8 cellular contexts compared by ENCODE assay signal in genomic region chr17:29042679-29043538, GRCh38. TPM values are rescaled to one million over a fixed set of nuclear protein-coding genes. Genes with fewer than 3 reads are reported as not detected.
DNase-seq lines count a peak whose midpoint lies in the region; ATAC-seq and TF ChIP-seq lines count a peak whose summit lies in the region.

Gene PIPOX (plus strand): TSS chr17:29043141. CDS start chr17:29043226, 85 bp downstream.

- CTCF ChIA-PET in activated CD4-positive, alpha-beta memory T cell treated with anti-CD3 and anti-CD28 coated beads for 36 hours (lab: Charles Lee) = no interaction called here
- CTCF ChIA-PET in activated CD4-positive, alpha-beta memory T cell treated with anti-CD3 and anti-CD28 coated beads, Interleukin-2, amount 10 ng/mL, durations not matched to agents 7 days and 5 days (lab: Charles Lee) = interaction anchor here (2.4 kb wide), 1 partner anchor 77 kb away, joined by 9 read pairs; no protein-coding TSS in a partner anchor

- H3K4me3 Mint-ChIP-seq in activated CD4-positive, alpha-beta memory T cell treated with anti-CD3 and anti-CD28 coated beads for 36 hours = no peak within 1 kb of the TSS
- H3K4me3 Mint-ChIP-seq in activated CD4-positive, alpha-beta memory T cell treated with anti-CD3 and anti-CD28 coated beads, Interleukin-2, amount 10 ng/mL, durations not matched to agents 7 days and 5 days = no peak within 1 kb of the TSS

- peaks cover 0 to 6% of the 10 kb centered on the region in 2 donors for H3K4me1 ChIP-seq in lung (ENCODE audit: control insufficient read depth in 2 of 2, insufficient read depth in 2 of 2, low read length in 2 of 2)

- no peak within 1 kb of the TSS for H3K4me3 ChIP-seq in lung

- POLR2A ChIA-PET in activated CD4-positive, alpha-beta memory T cell treated with anti-CD3 and anti-CD28 coated beads for 36 hours (lab: Charles Lee) = no interaction called here
- POLR2A ChIA-PET in activated CD4-positive, alpha-beta memory T cell treated with anti-CD3 and anti-CD28 coated beads, Interleukin-2, amount 10 ng/mL, durations not matched to agents 7 days and 5 days (lab: Charles Lee) = no interaction called here

- H3K9me3 Mint-ChIP-seq in activated CD4-positive, alpha-beta memory T cell treated with anti-CD3 and anti-CD28 coated beads for 36 hours = no peaks in the 10 kb centered on the region
- H3K9me3 Mint-ChIP-seq in activated CD4-positive, alpha-beta memory T cell treated with anti-CD3 and anti-CD28 coated beads, Interleukin-2, amount 10 ng/mL, durations not matched to agents 7 days and 5 days = no peaks in the 10 kb centered on the region

- no peak for TF ChIP-seq CTCF in lung (IDR thresholded peaks at IDR 0.05; ENCODE audit: control extremely low read depth, extremely low read depth)

- 37 to 48% methylated on average over 13 of the region's 13 CpGs for WGBS in lung, 2 donors

- no peaks in the 10 kb centered on the region for H3K27me3 ChIP-seq in lung (ENCODE audit: control insufficient read depth, insufficient read depth)

- intact Hi-C loops in activated CD4-positive, alpha-beta memory T cell treated with anti-CD3 and anti-CD28 coated beads for 36 hours (cut with micrococcal nuclease) = no loop called here
- intact Hi-C loops in posterior vena cava (cut with DNase I) = loop anchor here in 1 of 2 donors (1.0 kb wide), 1 partner anchor 35 kb away; no protein-coding TSS in a partner anchor

- ATAC-seq in lung (ENCODE audit: insufficient read depth, low FRiP score) (peak; percentile 58), GM21717 (IDR thresholded peaks at IDR 0.05; ENCODE audit: unreplicated experiment) (no peak), HG02852 (IDR thresholded peaks at IDR 0.05; ENCODE audit: unreplicated experiment) (no peak)

- no peak within 1 kb of the TSS for H3K27ac Mint-ChIP-seq in activated CD4-positive, alpha-beta memory T cell treated with anti-CD3 and anti-CD28 coated beads for 36 hours
- no peak within 1 kb of the TSS for H3K27ac Mint-ChIP-seq in activated CD4-positive, alpha-beta memory T cell treated with anti-CD3 and anti-CD28 coated beads, Interleukin-2, amount 10 ng/mL, durations not matched to agents 7 days and 5 days

- no peaks in the 10 kb centered on the region for H3K36me3 ChIP-seq in lung (ENCODE audit: control insufficient read depth in 2 of 2, insufficient read depth in 2 of 2, low read length in 2 of 2)

- peak; percentile 13 for DNase-seq in activated CD4-positive, alpha-beta memory T cell treated with anti-CD3 and anti-CD28 coated beads for 36 hours
- no peak for DNase-seq in activated CD4-positive, alpha-beta memory T cell treated with anti-CD3 and anti-CD28 coated beads, Interleukin-2, amount 10 ng/mL, durations not matched to agents 7 days and 5 days
- peak; percentile 83 for DNase-seq in NCI-H510A (lab: John Stamatoyannopoulos, UW)
- DNase-seq in cerebellum (ENCODE audit: low spot score) = peak; percentile 71
- DNase-seq in lung (ENCODE audit: low spot score) = peak; percentile 41
- no peak for DNase-seq in posterior vena cava (ENCODE audit: low spot score)

- peak within 1 kb of the TSS in 1 of 2 donors; percentile 66 for H3K27ac ChIP-seq in lung (ENCODE audit: low read depth in 1 of 2, low read length in 1 of 2)

- H3K27me3 Mint-ChIP-seq in activated CD4-positive, alpha-beta memory T cell treated with anti-CD3 and anti-CD28 coated beads for 36 hours = peaks cover 14% of the 10 kb centered on the region
- peaks cover 9% of the 10 kb centered on the region for H3K27me3 Mint-ChIP-seq in activated CD4-positive, alpha-beta memory T cell treated with anti-CD3 and anti-CD28 coated beads, Interleukin-2, amount 10 ng/mL, durations not matched to agents 7 days and 5 days

- H3K36me3 Mint-ChIP-seq in activated CD4-positive, alpha-beta memory T cell treated with anti-CD3 and anti-CD28 coated beads for 36 hours = no peaks in the 10 kb centered on the region
- no peaks in the 10 kb centered on the region for H3K36me3 Mint-ChIP-seq in activated CD4-positive, alpha-beta memory T cell treated with anti-CD3 and anti-CD28 coated beads, Interleukin-2, amount 10 ng/mL, durations not matched to agents 7 days and 5 days (ENCODE audit: low read depth)

- H3K9me3 ChIP-seq in lung (ENCODE audit: control insufficient read depth in 2 of 2, insufficient read depth in 1 of 2, low read length in 1 of 2) = no peaks in the 10 kb centered on the region

- H3K4me1 Mint-ChIP-seq in activated CD4-positive, alpha-beta memory T cell treated with anti-CD3 and anti-CD28 coated beads for 36 hours (ENCODE audit: low read depth) = peaks cover 4% of the 10 kb centered on the region
- peaks cover 3% of the 10 kb centered on the region for H3K4me1 Mint-ChIP-seq in activated CD4-positive, alpha-beta memory T cell treated with anti-CD3 and anti-CD28 coated beads, Interleukin-2, amount 10 ng/mL, durations not matched to agents 7 days and 5 days

RNA-seq across cellular contexts. Expression of gene PIPOX, which starts in this region (rescaled TPM):
- 1 to 10 TPM; 1.5 to 2.4 TPM for total RNA-seq in activated CD4-positive, alpha-beta memory T cell treated with anti-CD3 and anti-CD28 coated beads for 36 hours
- 1 to 10 TPM; 1.4 to 2.0 TPM for total RNA-seq in activated CD4-positive, alpha-beta memory T cell treated with anti-CD3 and anti-CD28 coated beads, Interleukin-2, amount 10 ng/mL, durations not matched to agents 7 days and 5 days
- total RNA-seq in cerebellum (6.4 TPM), lung (1 to 10 TPM; 1.4 to 1.9 TPM), posterior vena cava (1 to 10 TPM; 1.2 to 2.1 TPM)
- under 1 TPM; 0.27 to 0.39 TPM for polyA plus RNA-seq in lung

Comparison
In these comparisons a context has a peak if more than half of its experiments do, and no peak if none do; other contexts are left out.
1. DNase-seq: peak in activated CD4-positive, alpha-beta memory T cell treated with anti-CD3 and anti-CD28 coated beads for 36 hours (single experiment), NCI-H510A (single experiment), cerebellum (single experiment) and lung (single experiment); none in activated CD4-positive, alpha-beta memory T cell treated with anti-CD3 and anti-CD28 coated beads, Interleukin-2, amount 10 ng/mL, durations not matched to agents 7 days and 5 days (single experiment) and posterior vena cava (single experiment).